ENCODE assay signal across 7 cellular contexts in genomic region chr11:370087-370941, GRCh38. TPM values are rescaled to one million over a fixed set of nuclear protein-coding genes. Genes with fewer than 3 reads are reported as not detected.
DNase-seq lines count a peak whose midpoint lies in the region; ATAC-seq and TF ChIP-seq lines count a peak whose summit lies in the region.

No MANE protein-coding gene starts in this region.

- H3K9ac ChIP-seq in neural progenitor cell, result peak overlapping the region; percentile 64

- H3K4me3 Mint-ChIP-seq in endothelial cell (ENCODE audit: unreplicated experiment) (peak overlapping the region; percentile 87), neural progenitor cell (peak overlapping the region; percentile 93)

- H3K36me3 Mint-ChIP-seq in endothelial cell (ENCODE audit: low read depth, unreplicated experiment) (no peaks in the 10 kb centered on the region), neural progenitor cell (peaks cover 19% of the 10 kb centered on the region)

- H3K4me1 ChIP-seq in neural progenitor cell, result peaks cover 10% of the 10 kb centered on the region

- H3K4me3 ChIP-seq in neural progenitor cell, result peak overlapping the region; percentile 81

- H3K27ac Mint-ChIP-seq in endothelial cell (ENCODE audit: unreplicated experiment), result no peak overlapping the region
- peak overlapping the region; percentile 95 for H3K27ac Mint-ChIP-seq in neural progenitor cell

- H3K27me3 Mint-ChIP-seq in endothelial cell (ENCODE audit: unreplicated experiment) (peaks cover 19% of the 10 kb centered on the region), neural progenitor cell (ENCODE audit: insufficient read depth, low read depth) (peaks cover 13% of the 10 kb centered on the region)

- peaks cover 15% of the 10 kb centered on the region for H4K20me1 ChIP-seq in neural progenitor cell (ENCODE audit: low read depth)

- H3F3A ChIP-seq in neural progenitor cell (ENCODE audit: low read depth), result peaks cover 22% of the 10 kb centered on the region

- no peak overlapping the region for H2AFZ ChIP-seq in neural progenitor cell (replicated peaks)

- no peaks in the 10 kb centered on the region for H3K27me3 ChIP-seq in neural progenitor cell

- peak overlapping the region; percentile 91 for H3K4me2 ChIP-seq in neural progenitor cell

- H3K4me1 Mint-ChIP-seq in endothelial cell (ENCODE audit: unreplicated experiment), result peaks cover 10% of the 10 kb centered on the region
- H3K4me1 Mint-ChIP-seq in neural progenitor cell, result peaks cover 28% of the 10 kb centered on the region

- peaks cover 16% of the 10 kb centered on the region for H3K79me2 ChIP-seq in neural progenitor cell (ENCODE audit: low read depth)

- H3K9me3 ChIP-seq in neural progenitor cell (ENCODE audit: low read depth), result no peaks in the 10 kb centered on the region

- ATAC-seq in GM18511 (IDR thresholded peaks at IDR 0.05; ENCODE audit: unreplicated experiment), result no peak
- no peak for ATAC-seq in HG02885 (IDR thresholded peaks at IDR 0.05; ENCODE audit: poor library complexity, unreplicated experiment)

- peak; percentile 55 for DNase-seq in GM10266 (ENCODE audit: extremely low spot score)
- DNase-seq in NCI-H69 (lab: John Stamatoyannopoulos, UW), result peak; percentile 50
- DNase-seq in endothelial cell (ENCODE audit: low spot score), result no peak
- peak; percentile 82 for DNase-seq in neural progenitor cell (ENCODE audit: low spot score)
- DNase-seq in stimulated activated CD4-positive, alpha-beta T cell treated with anti-CD3 and anti-CD28 coated beads, Interleukin-12 subunit alpha, Interleukin-12 subunit beta, amount 100 ng/mL, for 4 hours, result no peak

- H3K27ac ChIP-seq in neural progenitor cell, result peak overlapping the region; percentile 16

- no peak for TF ChIP-seq CTCF in GM10266 (IDR thresholded peaks at IDR 0.05; ENCODE audit: control insufficient read depth, insufficient read depth, low read depth, missing control alignments)
- TF ChIP-seq CTCF in endothelial cell (IDR thresholded peaks at IDR 0.05; ENCODE audit: unreplicated experiment), result no peak
- peak; percentile 7 for TF ChIP-seq CTCF in neural progenitor cell (IDR thresholded peaks at IDR 0.05)

- no peaks in the 10 kb centered on the region for H3K9me3 Mint-ChIP-seq in endothelial cell (ENCODE audit: unreplicated experiment)
- peaks cover 8% of the 10 kb centered on the region for H3K9me3 Mint-ChIP-seq in neural progenitor cell

- no peaks in the 10 kb centered on the region for H3K36me3 ChIP-seq in neural progenitor cell

RNA-seq across cellular contexts. Expression of gene B4GALNT4, which starts 1.0 kb away (rescaled TPM):
- 14.9 TPM for total RNA-seq in endothelial cell (ENCODE audit: unreplicated experiment)
- 16.4 and 110 TPM in 2 replicates for total RNA-seq in neural progenitor cell (ENCODE audit: low replicate concordance)

RNA-seq across cellular contexts. Expression of gene PKP3, which starts 23.7 kb away (rescaled TPM):
- total RNA-seq in endothelial cell (ENCODE audit: unreplicated experiment) (0.49 TPM), neural progenitor cell (ENCODE audit: low replicate concordance) (6.5 and 8.5 TPM in 2 replicates)

RNA-seq across cellular contexts. Expression of gene SIGIRR, which starts 44.5 kb away (rescaled TPM):
- total RNA-seq in endothelial cell (ENCODE audit: unreplicated experiment) (18.7 TPM), neural progenitor cell (ENCODE audit: low replicate concordance) (5.4 and 8.4 TPM in 2 replicates)

RNA-seq across cellular contexts. Expression of gene IFITM3, which starts 49.7 kb away (rescaled TPM):
- total RNA-seq in endothelial cell (ENCODE audit: unreplicated experiment), result 446 TPM
- total RNA-seq in neural progenitor cell (ENCODE audit: low replicate concordance), result 19.8 and 61.7 TPM in 2 replicates

RNA-seq across cellular contexts. Expression of gene IFITM1, which starts 56.5 kb away (rescaled TPM):
- total RNA-seq in endothelial cell (ENCODE audit: unreplicated experiment) (23.4 TPM), neural progenitor cell (ENCODE audit: low replicate concordance) (13.3 and 48.6 TPM in 2 replicates)

Comparison
In these comparisons a context has a peak if more than half of its experiments do, and no peak if none do; other contexts are left out.
1. DNase-seq: peak in GM10266 (single experiment), NCI-H69 (single experiment) and neural progenitor cell (single experiment); none in endothelial cell (single experiment) and stimulated activated CD4-positive, alpha-beta T cell treated with anti-CD3 and anti-CD28 coated beads, Interleukin-12 subunit alpha, Interleukin-12 subunit beta, amount 100 ng/mL, for 4 hours (single experiment).